18 cellular contexts compared by ENCODE assay signal in the genomic region with DNA sequence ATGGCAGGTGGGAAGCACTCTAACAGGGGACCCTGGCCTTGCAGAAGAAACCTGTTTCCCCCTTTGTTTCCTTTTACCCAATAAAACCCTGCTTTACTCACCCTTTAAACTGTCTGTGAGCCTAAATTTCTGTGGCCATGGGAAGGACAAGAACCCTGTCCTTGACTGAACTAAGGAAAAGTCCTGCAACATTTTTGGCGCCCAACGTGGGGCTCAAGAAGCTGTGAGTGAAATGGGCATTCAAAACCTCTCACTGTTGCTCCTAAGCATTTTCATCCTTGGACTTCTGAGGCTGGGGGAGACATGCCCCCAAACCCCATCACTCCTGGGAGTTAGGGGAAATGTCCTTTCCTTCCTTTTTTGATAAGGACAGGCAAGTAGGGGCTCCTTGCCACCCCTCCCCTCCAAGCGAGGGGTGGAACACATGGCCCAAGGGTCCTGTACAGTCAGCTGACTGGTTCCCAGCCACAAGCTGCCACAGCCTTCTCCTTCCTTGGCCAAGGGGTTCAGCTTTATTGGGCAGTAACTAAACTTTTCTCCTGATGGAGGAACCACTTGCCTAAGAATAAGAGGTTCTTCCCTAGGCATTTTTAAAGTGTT.
DNase-seq lines count a peak whose midpoint lies in the region; ATAC-seq and TF ChIP-seq lines count a peak whose summit lies in the region.
"Had no signal": no experiment of that assay in that cellular context is flagged by ENCODE, and none has a peak within 500 bp of the region (broad histone marks: within the 10 kb centered on the region; RNA-seq: fewer than 3 reads in every experiment).

No MANE protein-coding gene starts in this region.

- no peak overlapping the region for H3K4me3 ChIP-seq in HEK293 (ENCODE audit: low read depth, low read length)

- CTCF ChIA-PET in HEK293 (lab: Yijun Ruan, JAX): no interaction called here

- H3K9me3 ChIP-seq in HEK293 (ENCODE audit: control insufficient read depth, insufficient read depth, low read depth, low read length): no peaks in the 10 kb centered on the region

- ATAC-seq in GM19463 (IDR thresholded peaks at IDR 0.05; ENCODE audit: unreplicated experiment): no peak
- ATAC-seq: right cardiac atrium had no signal

- no peaks in the 10 kb centered on the region for H3K36me3 ChIP-seq in HEK293 (ENCODE audit: control insufficient read depth in 2 of 2, insufficient read depth in 1 of 2, low read length in 2 of 2)

- DNase-seq in activated CD4-positive, alpha-beta T cell treated with anti-CD3 and anti-CD28 coated beads for 48 hours: peak; percentile 14
- no peak for DNase-seq in activated CD4-positive, alpha-beta T cell treated with anti-CD3 and anti-CD28 coated beads, Interleukin-2, amount 50 U/mL, for 4 hours
- peak; percentile 45 for DNase-seq in astrocyte of the hippocampus (ENCODE audit: low read depth, low spot score)
- DNase-seq in left kidney (ENCODE audit: low read depth, low spot score): peak; percentile 12
- DNase-seq in RKO (ENCODE audit: low spot score): no peak
- DNase-seq in SKM-1 treated with dmso at 0.1 percent for 144 hours (lab: John Stamatoyannopoulos, UW; ENCODE audit: unreplicated experiment): no peak
- DNase-seq: activated CD8-positive, alpha-beta memory T cell treated with anti-CD3 and anti-CD28 coated beads, Interleukin-2, amount 50 U/mL, for 48 hours; dermis blood vessel endothelial cell; H7; head of caudate nucleus; KBM-7; NCI-H1092 treated with DMSO at 0.1 percent for 48 hours; NCI-H2107; NCI-H524 treated with DMSO at 0.1 percent for 48 hours; SIG-M5 had no signal

- H3K27ac ChIP-seq in HEK293 (ENCODE audit: extremely low read depth, low read depth, low read length): no peak overlapping the region

- POLR2A ChIA-PET in HEK293 (lab: Yijun Ruan, JAX): no interaction called here

- TF ChIP-seq CTCF in HEK293 (tag by site-specific recombination; IDR thresholded peaks at IDR 0.05): no peak

- no peaks in the 10 kb centered on the region for H3K4me1 ChIP-seq in HEK293 (ENCODE audit: control insufficient read depth, insufficient read depth, low read length)

TF ChIP-seq in HEK293, 187 proteins besides CTCF, POLR2A, EP300 and RAD21:
- TF ChIP-seq SETDB1 (IDR thresholded peaks at IDR 0.05; ENCODE audit: insufficient read length, low read length) (peak; percentile 94), TRIM28 (IDR thresholded peaks at IDR 0.05; ENCODE audit: borderline replicate concordance, low read length) (peak; percentile 98; the same call in 1 of the 2 replicates), ZNF549 (tag by site-specific recombination; IDR thresholded peaks at IDR 0.05) (0 out of 2 replicates have a peak, but pooled peaks have one; percentile 5)
- TF ChIP-seq, protein P1, sequence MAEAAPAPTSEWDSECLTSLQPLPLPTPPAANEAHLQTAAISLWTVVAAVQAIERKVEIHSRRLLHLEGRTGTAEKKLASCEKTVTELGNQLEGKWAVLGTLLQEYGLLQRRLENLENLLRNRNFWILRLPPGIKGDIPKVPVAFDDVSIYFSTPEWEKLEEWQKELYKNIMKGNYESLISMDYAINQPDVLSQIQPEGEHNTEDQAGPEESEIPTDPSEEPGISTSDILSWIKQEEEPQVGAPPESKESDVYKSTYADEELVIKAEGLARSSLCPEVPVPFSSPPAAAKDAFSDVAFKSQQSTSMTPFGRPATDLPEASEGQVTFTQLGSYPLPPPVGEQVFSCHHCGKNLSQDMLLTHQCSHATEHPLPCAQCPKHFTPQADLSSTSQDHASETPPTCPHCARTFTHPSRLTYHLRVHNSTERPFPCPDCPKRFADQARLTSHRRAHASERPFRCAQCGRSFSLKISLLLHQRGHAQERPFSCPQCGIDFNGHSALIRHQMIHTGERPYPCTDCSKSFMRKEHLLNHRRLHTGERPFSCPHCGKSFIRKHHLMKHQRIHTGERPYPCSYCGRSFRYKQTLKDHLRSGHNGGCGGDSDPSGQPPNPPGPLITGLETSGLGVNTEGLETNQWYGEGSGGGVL (tag by site-specific recombination; IDR thresholded peaks at IDR 0.05): no peak
TF ChIP-seq in HEK293: peak in this region for 3.

Comparison
In these comparisons a context has a peak if more than half of its experiments do, and no peak if none do; other contexts are left out.
1. DNase-seq: peak in activated CD4-positive, alpha-beta T cell treated with anti-CD3 and anti-CD28 coated beads for 48 hours (single experiment), astrocyte of the hippocampus (single experiment) and left kidney (single experiment); none in activated CD4-positive, alpha-beta T cell treated with anti-CD3 and anti-CD28 coated beads, Interleukin-2, amount 50 U/mL, for 4 hours (0 of 2), RKO (single experiment) and SKM-1 treated with dmso at 0.1 percent for 144 hours (single experiment).